24 cellular contexts compared by ENCODE assay signal in the genomic region with DNA sequence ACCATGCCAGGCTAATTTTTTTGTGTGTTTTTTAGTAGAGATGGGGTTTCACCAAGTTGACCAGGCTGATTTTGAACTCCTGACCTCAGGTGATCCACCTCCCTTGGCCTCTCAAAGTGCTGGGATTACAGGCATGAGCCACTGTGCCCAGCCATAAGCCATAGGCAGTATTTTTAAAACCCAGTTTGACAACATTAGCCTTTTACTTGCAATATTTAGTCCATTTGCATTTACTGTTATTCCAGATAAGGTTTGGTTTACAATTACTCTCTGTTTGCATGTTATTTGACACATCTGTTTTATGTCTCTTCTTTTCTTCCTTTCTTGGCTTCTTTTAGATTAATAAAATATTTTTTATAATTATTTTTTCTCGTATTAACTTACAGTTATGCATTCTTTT.
DNase-seq lines count a peak whose midpoint lies in the region; ATAC-seq, FAIRE-seq and TF ChIP-seq lines count a peak whose summit lies in the region.
"Had no signal": no experiment of that assay in that cellular context is flagged by ENCODE, and none has a peak within 500 bp of the region (broad histone marks: within the 10 kb centered on the region; RNA-seq: fewer than 3 reads in every experiment).

No MANE protein-coding gene starts in this region.

- dilution Hi-C loops in endothelial cell of umbilical vein (cut with MboI; ENCODE audit: extremely low pct_ligation_motif_present, low sequenced_read_pairs): no loop called here

- H3K9ac ChIP-seq in endothelial cell of umbilical vein (replicated peaks; ENCODE audit: extremely low read depth, insufficient read depth, low read length): no peak overlapping the region
- H3K9ac ChIP-seq: BLaER1 had no signal

- TF ChIP-seq POLR2A in endothelial cell of umbilical vein (IDR thresholded peaks at IDR 0.05; ENCODE audit: low read depth, low read length): no peak

- no peak for ATAC-seq in left ventricle myocardium superior
- ATAC-seq in GM19455 (IDR thresholded peaks at IDR 0.05; ENCODE audit: unreplicated experiment): no peak
- ATAC-seq in HG03571 (IDR thresholded peaks at IDR 0.05; ENCODE audit: unreplicated experiment): no peak
- ATAC-seq: GM12878 had no signal

- no peak overlapping the region for H2AFZ ChIP-seq in endothelial cell of umbilical vein (ENCODE audit: low read depth, low read length)

- no peaks in the 10 kb centered on the region for H4K20me1 ChIP-seq in endothelial cell of umbilical vein (replicated peaks; ENCODE audit: control insufficient read depth, extremely low read depth, insufficient read depth, low read length)
- H4K20me1 ChIP-seq: BLaER1 had no signal

- intact Hi-C loops in left ventricle myocardium superior (cut with micrococcal nuclease) (no loop called here), endothelial cell of umbilical vein (cut with micrococcal nuclease) (no loop called here)

- H3K36me3 ChIP-seq in right atrium auricular region (no peaks in the 10 kb centered on the region), endothelial cell of umbilical vein (ENCODE audit: control insufficient read depth in 2 of 2, extremely low read depth in 1 of 2, insufficient read depth in 2 of 2, low read length in 2 of 2) (no peaks in the 10 kb centered on the region)
- H3K36me3 ChIP-seq: BE2C, BLaER1 had no signal

- no TSS peak for BruUV-seq in endothelial cell of umbilical vein (replicated peaks; lab: Mats Ljungman, UMichigan)

- DNase-seq in right atrium auricular region (ENCODE audit: low spot score) (peak; percentile 13), left ventricle myocardium superior (no peak), endothelial cell of umbilical vein (ENCODE audit: low read depth, low spot score) (no peak)
- DNase-seq: 8988T; ACHN; BE2C; C1 segment of cervical spinal cord; CD4-positive, alpha-beta memory T cell; CD4-positive, CD25-positive, alpha-beta regulatory T cell; CD8-positive, alpha-beta memory T cell; COR-L47; DMS 273 treated with DMSO at 0.1 percent for 48 hours; DMS153; DMS53; DMS79; DND-41; EL; GDM1 had no signal

- CTCF ChIA-PET in endothelial cell of umbilical vein (lab: Charles Lee): interaction anchor here (0.7 to 6.5 kb wide), 3 partner anchors 10 to 40 kb away, joined by 3 to 67 read pairs (median 4); no protein-coding TSS in a partner anchor

- TF ChIP-seq CTCF in right atrium auricular region (IDR thresholded peaks at IDR 0.05): no peak
- no peak for TF ChIP-seq CTCF in endothelial cell of umbilical vein (IDR thresholded peaks at IDR 0.05; ENCODE audit: extremely low read depth in 1 of 2, insufficient read depth in 1 of 2, low read depth in 1 of 2, low read length in 2 of 2)

- no peaks in the 10 kb centered on the region for H3K27me3 ChIP-seq in right atrium auricular region
- peaks cover 23 to 31% of the 10 kb centered on the region in 2 experiments for H3K27me3 ChIP-seq in endothelial cell of umbilical vein (ENCODE audit: control insufficient read depth in 2 of 2, insufficient read depth in 2 of 2, low read length in 2 of 2)
- H3K27me3 ChIP-seq: BLaER1 had no signal

- no peaks in the 10 kb centered on the region for H3K79me2 ChIP-seq in endothelial cell of umbilical vein (ENCODE audit: control insufficient read depth, insufficient read depth, low read length)

- POLR2A ChIA-PET in endothelial cell of umbilical vein (lab: Charles Lee): interaction anchor here (1.2 kb wide), 1 partner anchor 13 kb away, joined by 7 read pairs; no protein-coding TSS in a partner anchor

- H3K9me3 ChIP-seq in right atrium auricular region: no peaks in the 10 kb centered on the region
- no peaks in the 10 kb centered on the region for H3K9me3 ChIP-seq in endothelial cell of umbilical vein (replicated peaks; ENCODE audit: control insufficient read depth, insufficient read depth, low read length)
- H3K9me3 ChIP-seq: BE2C had no signal

- H3K27ac ChIP-seq in right atrium auricular region (no peak overlapping the region), endothelial cell of umbilical vein (ENCODE audit: insufficient read depth, low read depth, low read length) (no peak overlapping the region)
- H3K27ac ChIP-seq: BLaER1 had no signal

- no peaks in the 10 kb centered on the region for H3K9me1 ChIP-seq in endothelial cell of umbilical vein (replicated peaks; ENCODE audit: control insufficient read depth, extremely low read depth, insufficient read depth, low read length)

- H3K4me3 ChIP-seq in right atrium auricular region (no peak overlapping the region), endothelial cell of umbilical vein (replicated peaks in 1 of 3; ENCODE audit: insufficient read depth in 1 of 3, low read depth in 1 of 3, low read length in 3 of 3) (no peak overlapping the region)
- H3K4me3 ChIP-seq: BLaER1, GM12878 had no signal

- no peak overlapping the region for H3K4me2 ChIP-seq in endothelial cell of umbilical vein (ENCODE audit: insufficient read depth, low read length)
- H3K4me2 ChIP-seq: BLaER1 had no signal

- H3K4me1 ChIP-seq in right atrium auricular region (no peaks in the 10 kb centered on the region), endothelial cell of umbilical vein (ENCODE audit: control insufficient read depth, extremely low read depth, insufficient read depth, low read length) (peaks cover 4% of the 10 kb centered on the region)

- peak; percentile 12 for FAIRE-seq in endothelial cell of umbilical vein (lab: Jason Lieb, UNC)
- FAIRE-seq: GM12878, GM12892, GM18507 had no signal

TF ChIP-seq in endothelial cell of umbilical vein, 7 proteins besides CTCF, POLR2A, EP300 and RAD21:
- TF ChIP-seq JUN (IDR thresholded peaks at IDR 0.05; ENCODE audit: borderline replicate concordance, insufficient read depth, insufficient read length, low read depth): no peak
- no peak for TF ChIP-seq GATA2 (IDR thresholded peaks at IDR 0.05; ENCODE audit: insufficient read depth, insufficient read length, low read depth, low read length)
- no peak for TF ChIP-seq FOS (IDR thresholded peaks at IDR 0.05; ENCODE audit: borderline replicate concordance, insufficient read depth, low read length)
- TF ChIP-seq POLR2AphosphoS5 (IDR thresholded peaks at IDR 0.05; ENCODE audit: insufficient read depth, low read depth, low read length): no peak
